29 cellular contexts compared by ENCODE assay signal in the genomic region with DNA sequence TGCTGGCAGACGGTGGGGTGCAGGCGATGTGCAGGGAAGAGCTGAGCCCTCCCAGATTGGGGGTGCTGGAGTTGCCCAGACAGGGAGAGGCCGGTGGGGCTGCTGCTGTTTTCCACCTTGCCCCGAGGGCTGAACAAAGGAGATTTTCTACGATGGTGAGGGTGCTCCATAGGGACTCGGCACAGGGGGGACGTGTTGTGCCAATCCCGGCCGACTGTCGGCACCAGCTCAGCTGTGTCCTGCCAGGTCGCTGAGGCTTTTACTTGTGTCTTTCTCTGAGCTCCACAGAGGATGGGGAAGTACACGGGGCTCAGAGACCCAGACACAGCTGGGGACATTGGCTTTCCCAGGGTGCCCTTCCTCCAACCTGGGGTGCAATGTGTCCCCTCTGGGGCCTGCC.
DNase-seq lines count a peak whose midpoint lies in the region; ATAC-seq, FAIRE-seq and TF ChIP-seq lines count a peak whose summit lies in the region.
"Had no signal": no experiment of that assay in that cellular context is flagged by ENCODE, and none has a peak within 500 bp of the region (broad histone marks: within the 10 kb centered on the region; RNA-seq: fewer than 3 reads in every experiment).

No MANE protein-coding gene starts in this region.

- H3K4ac ChIP-seq in H1 (replicated peaks; ENCODE audit: insufficient read length, low read depth, low read length), result no peak overlapping the region

- WGBS in H1 (ENCODE audit: extremely low coverage in 1 of 2, insufficient coverage in 1 of 2, insufficient read length in 1 of 2, insufficient replicate concordance in 2 of 2, low coverage in 1 of 2, low lambda C conversion rate in 2 of 2, missing lambda C conversion rate in 1 of 2), 2 experiments, result 84% methylated on average over 11 of the region's 12 CpGs; no CpG with 5 or more reads in 1 of the 2 experiments

- H4K20me1 ChIP-seq in H1 (replicated peaks in 1 of 2; ENCODE audit: control insufficient read depth in 1 of 2, insufficient read depth in 2 of 2, low read length in 2 of 2) (no peaks in the 10 kb centered on the region), osteoblast (ENCODE audit: insufficient read depth, low read length) (no peaks in the 10 kb centered on the region)

- no peak overlapping the region for H3K56ac ChIP-seq in H1 (replicated peaks; ENCODE audit: insufficient read length, low read depth, low read length)

- ATAC-seq in Right ventricle myocardium inferior (no peak), Right ventricle myocardium superior (ENCODE audit: poor library complexity) (no peak), upper lobe of right lung (no peak)
- ATAC-seq: left cardiac atrium; stimulated activated naive B cell treated with anti-CD40 and anti-IgM and Interleukin-4, amounts not matched to agents 10 μg/mL and 1 μg/mL and 100 μg/mL, for 72 hours had no signal

- H3K27ac ChIP-seq in H1 (ENCODE audit: low read depth, low read length) (no peak overlapping the region), osteoblast (ENCODE audit: low read depth, low read length) (no peak overlapping the region), upper lobe of right lung (no peak overlapping the region)
- H3K27ac ChIP-seq: GM23248, hepatocyte, neutrophil, PC-9, skin epidermis, suprapubic skin, uterus, WERI-Rb-1 had no signal

- H2BK5ac ChIP-seq in H1 (ENCODE audit: low read depth, low read length), result no peak overlapping the region

- H3K4me3 Mint-ChIP-seq in activated T-cell treated with anti-CD3 and anti-CD28 coated beads, Interleukin-2, amount 50 U/mL, for 24 hours, result no peak overlapping the region
- H3K4me3 Mint-ChIP-seq: activated naive CD4-positive, alpha-beta T cell treated with anti-CD3 and anti-CD28 coated beads for 36 hours; CD4-positive, alpha-beta T cell; stimulated activated naive B cell treated with anti-CD40 and anti-IgM and Interleukin-4, amounts not matched to agents 10 μg/mL and 1 μg/mL and 100 μg/mL, for 72 hours had no signal

- TF ChIP-seq EP300 in H1 (IDR thresholded peaks at IDR 0.05; ENCODE audit: borderline replicate concordance in 1 of 2, low read depth in 2 of 2, low read length in 2 of 2), result no peak

- no peak overlapping the region for H3K4me2 ChIP-seq in H1 (ENCODE audit: insufficient read depth in 1 of 2, low read depth in 2 of 2, low read length in 2 of 2)
- H3K4me2 ChIP-seq in osteoblast (ENCODE audit: insufficient read depth, low read length), result no peak overlapping the region
- H3K4me2 ChIP-seq: hepatocyte, PC-9 had no signal

- intact Hi-C loops in Right ventricle myocardium inferior (cut with DNase I), result no loop called here
- intact Hi-C loops in Right ventricle myocardium superior (cut with DNase I), result no loop called here
- intact Hi-C loops in upper lobe of right lung (cut with DNase I), result no loop called here

- H3K27me3 ChIP-seq in H1 (replicated peaks in 1 of 4; ENCODE audit: control insufficient read depth in 3 of 4, extremely low read depth in 1 of 4, insufficient read depth in 3 of 4, low read length in 3 of 4) (peaks cover 0 to 4% (median 0%) of the 10 kb centered on the region in 4 experiments; a peak in 1 of 7 replicates), osteoblast (ENCODE audit: insufficient read depth, low read length) (no peaks in the 10 kb centered on the region), upper lobe of right lung (no peaks in the 10 kb centered on the region)
- H3K27me3 ChIP-seq: hepatocyte, neutrophil, uterus had no signal

- TF ChIP-seq POLR2A in H1 (IDR thresholded peaks at IDR 0.05; ENCODE audit: control extremely low read depth in 1 of 2, low read depth in 2 of 2, low read length in 2 of 2), result no peak

- H3K9ac ChIP-seq in H1 (replicated peaks in 1 of 4; ENCODE audit: extremely low read depth in 1 of 4, low read depth in 3 of 4, low read length in 3 of 4), result no peak overlapping the region
- H3K9ac ChIP-seq: GM23248 had no signal

- H2BK15ac ChIP-seq in H1 (ENCODE audit: low read length), result no peak overlapping the region

- CTCF ChIA-PET in H1 (lab: Charles Lee; ENCODE audit: partially characterized antibody), result interaction anchor here (1.8 kb wide), 1 partner anchor 66 kb away, joined by 6 read pairs; no protein-coding TSS in a partner anchor

- H3K4me3 ChIP-seq in H1 (ENCODE audit: extremely low read depth in 1 of 4, insufficient read depth in 2 of 4, low read depth in 3 of 4, low read length in 4 of 4) (no peak overlapping the region), osteoblast (ENCODE audit: insufficient read depth, low read length) (no peak overlapping the region), upper lobe of right lung (no peak overlapping the region)
- H3K4me3 ChIP-seq: GM23248, hepatocyte, PC-9, skin epidermis, suprapubic skin, uterus had no signal

- H2BK20ac ChIP-seq in H1 (ENCODE audit: low read length), result no peak overlapping the region

- H3K9me3 ChIP-seq in H1 (ENCODE audit: insufficient read depth in 2 of 2, low read depth in 1 of 2, low read length in 1 of 2), result no peaks in the 10 kb centered on the region
- H3K9me3 ChIP-seq in osteoblast (ENCODE audit: low read depth, low read length), result no peaks in the 10 kb centered on the region
- no peaks in the 10 kb centered on the region for H3K9me3 ChIP-seq in upper lobe of right lung
- H3K9me3 ChIP-seq: neutrophil, suprapubic skin, uterus had no signal

- H3K27me3 Mint-ChIP-seq in activated T-cell treated with anti-CD3 and anti-CD28 coated beads, Interleukin-2, amount 50 U/mL, for 24 hours, result no peaks in the 10 kb centered on the region

- H3K18ac ChIP-seq in H1 (ENCODE audit: extremely low read depth, low read length), result no peak overlapping the region

- H3K27ac Mint-ChIP-seq in activated T-cell treated with anti-CD3 and anti-CD28 coated beads, Interleukin-2, amount 50 U/mL, for 24 hours, result no peak overlapping the region
- H3K27ac Mint-ChIP-seq: activated naive CD4-positive, alpha-beta T cell treated with anti-CD3 and anti-CD28 coated beads for 36 hours; CD4-positive, alpha-beta T cell; stimulated activated naive B cell treated with anti-CD40 and anti-IgM and Interleukin-4, amounts not matched to agents 10 μg/mL and 1 μg/mL and 100 μg/mL, for 72 hours had no signal

- no peaks in the 10 kb centered on the region for H3K4me1 Mint-ChIP-seq in activated T-cell treated with anti-CD3 and anti-CD28 coated beads, Interleukin-2, amount 50 U/mL, for 24 hours (ENCODE audit: low read depth)
- H3K4me1 Mint-ChIP-seq: stimulated activated naive B cell treated with anti-CD40 and anti-IgM and Interleukin-4, amounts not matched to agents 10 μg/mL and 1 μg/mL and 100 μg/mL, for 72 hours had no signal

- no peaks in the 10 kb centered on the region for H3K79me1 ChIP-seq in H1 (ENCODE audit: low read depth, low read length)

- H3K79me2 ChIP-seq in H1 (ENCODE audit: control insufficient read depth in 1 of 2, insufficient read depth in 2 of 2, low read length in 2 of 2) (no peaks in the 10 kb centered on the region), osteoblast (ENCODE audit: insufficient read depth, low read length) (no peaks in the 10 kb centered on the region)
- H3K79me2 ChIP-seq: hepatocyte had no signal

- TF ChIP-seq CTCF in H1 (IDR thresholded peaks at IDR 0.05; ENCODE audit: control extremely low read depth in 1 of 3, insufficient read depth in 1 of 3, low read depth in 1 of 3, low read length in 3 of 3), result no peak
- no peak for TF ChIP-seq CTCF in osteoblast (IDR thresholded peaks at IDR 0.05; ENCODE audit: extremely low read depth, low read depth, low read length)
- no peak for TF ChIP-seq CTCF in upper lobe of right lung (IDR thresholded peaks at IDR 0.05)

- H4K91ac ChIP-seq in H1 (replicated peaks; ENCODE audit: insufficient read length, low read length), result no peak overlapping the region

- H2AK5ac ChIP-seq in H1 (ENCODE audit: low read depth, low read length), result no peak overlapping the region

- 0 out of 2 replicates have a peak overlapping the region, but pooled peaks have one; percentile 17 for H2BK12ac ChIP-seq in H1 (ENCODE audit: low read depth, low read length)

- H3K36me3 Mint-ChIP-seq in activated T-cell treated with anti-CD3 and anti-CD28 coated beads, Interleukin-2, amount 50 U/mL, for 24 hours (ENCODE audit: low read depth), result no peaks in the 10 kb centered on the region
- H3K36me3 Mint-ChIP-seq: stimulated activated naive B cell treated with anti-CD40 and anti-IgM and Interleukin-4, amounts not matched to agents 10 μg/mL and 1 μg/mL and 100 μg/mL, for 72 hours had no signal

- H2AFZ ChIP-seq in H1 (ENCODE audit: low read length) (no peak overlapping the region), osteoblast (ENCODE audit: low read length) (no peak overlapping the region)
- H2AFZ ChIP-seq: GM23248, hepatocyte, PC-9 had no signal

- DNase-seq in Right ventricle myocardium inferior (ENCODE audit: missing footprints) (peak; percentile 59), Right ventricle myocardium superior (no peak), H1 (ENCODE audit: low read depth in 1 of 2, low spot score in 2 of 2) (no peak), osteoblast (ENCODE audit: insufficient read length, low spot score, missing footprints) (peak; percentile 29), upper lobe of right lung (peak; percentile 43), NCI-H446 (lab: John Stamatoyannopoulos, UW) (no peak), SKM-1 (lab: John Stamatoyannopoulos, UW; ENCODE audit: unreplicated experiment) (no peak)
- DNase-seq in activated T-cell treated with anti-CD3 and anti-CD28 coated beads, Interleukin-2, amount 50 U/mL, for 24 hours, result no peak
- DNase-seq: activated CD4-positive, alpha-beta T cell treated with anti-CD3 and anti-CD28 coated beads for 48 hours; activated naive CD4-positive, alpha-beta T cell treated with anti-CD3 and anti-CD28 coated beads for 36 hours; DND-41; GM23248; Karpas-422; left cardiac atrium; mesendoderm; NCI-H1436; NCI-H2081; NCI-H226; PC-9; stimulated activated naive B cell treated with anti-CD40 and anti-IgM and Interleukin-4, amounts not matched to agents 10 μg/mL and 1 μg/mL and 100 μg/mL, for 72 hours; uterus had no signal

- POLR2A ChIA-PET in H1 (lab: Charles Lee; ENCODE audit: partially characterized antibody), result no interaction called here

- no peaks in the 10 kb centered on the region for H3K36me3 ChIP-seq in H1 (ENCODE audit: control insufficient read depth in 2 of 4, insufficient read depth in 4 of 4, low read length in 3 of 4)
- H3K36me3 ChIP-seq in osteoblast (ENCODE audit: insufficient read depth, low read length), result no peaks in the 10 kb centered on the region
- no peaks in the 10 kb centered on the region for H3K36me3 ChIP-seq in upper lobe of right lung
- H3K36me3 ChIP-seq: neutrophil, suprapubic skin, uterus, WERI-Rb-1 had no signal

- H3K23me2 ChIP-seq in H1 (ENCODE audit: low read depth, low read length), result no peaks in the 10 kb centered on the region

- no peak overlapping the region for H3K14ac ChIP-seq in H1 (ENCODE audit: insufficient read length)

- H3K4me1 ChIP-seq in H1 (replicated peaks in 1 of 4; ENCODE audit: control insufficient read depth in 3 of 4, insufficient read depth in 4 of 4, low read length in 3 of 4), result no peaks in the 10 kb centered on the region
- H3K4me1 ChIP-seq in osteoblast (ENCODE audit: insufficient read depth, low read length), result no peaks in the 10 kb centered on the region
- H3K4me1 ChIP-seq in upper lobe of right lung, result no peaks in the 10 kb centered on the region
- H3K4me1 ChIP-seq: suprapubic skin, uterus had no signal

- FAIRE-seq in H1 (lab: Jason Lieb, UNC), result no peak
- FAIRE-seq: D721Med, endothelial cell of umbilical vein had no signal

- H4K5ac ChIP-seq in H1 (ENCODE audit: insufficient read length, low read depth, low read length), result no peak overlapping the region

- H3K9me3 Mint-ChIP-seq in activated T-cell treated with anti-CD3 and anti-CD28 coated beads, Interleukin-2, amount 50 U/mL, for 24 hours, result no peaks in the 10 kb centered on the region
- H3K9me3 Mint-ChIP-seq: activated naive CD4-positive, alpha-beta T cell treated with anti-CD3 and anti-CD28 coated beads for 36 hours; CD4-positive, alpha-beta T cell; stimulated activated naive B cell treated with anti-CD40 and anti-IgM and Interleukin-4, amounts not matched to agents 10 μg/mL and 1 μg/mL and 100 μg/mL, for 72 hours had no signal

- no peak for TF ChIP-seq RAD21 in H1 (IDR thresholded peaks at IDR 0.05 in 1 of 2, conservative IDR thresholded peaks at IDR 0.05 in 1 of 2; ENCODE audit: low read depth in 2 of 2, low read length in 2 of 2)

- no peak overlapping the region; the same call in 1 of the 2 replicates for H4K8ac ChIP-seq in H1 (ENCODE audit: extremely low read depth, insufficient read depth, low read length)

- H2BK120ac ChIP-seq in H1 (replicated peaks; ENCODE audit: low read depth, low read length), result no peak overlapping the region

- no peak overlapping the region for H3K23ac ChIP-seq in H1 (ENCODE audit: insufficient read length)

Comparison
In these comparisons a context has a peak if more than half of its experiments do, and no peak if none do; other contexts are left out.
1. DNase-seq: peak in Right ventricle myocardium inferior (single experiment), osteoblast (single experiment) and upper lobe of right lung (single experiment); none in Right ventricle myocardium superior (single experiment), H1 (0 of 2), NCI-H446 (0 of 2), SKM-1 (single experiment) and activated T-cell treated with anti-CD3 and anti-CD28 coated beads, Interleukin-2, amount 50 U/mL, for 24 hours (single experiment).